In the genomic region with DNA sequence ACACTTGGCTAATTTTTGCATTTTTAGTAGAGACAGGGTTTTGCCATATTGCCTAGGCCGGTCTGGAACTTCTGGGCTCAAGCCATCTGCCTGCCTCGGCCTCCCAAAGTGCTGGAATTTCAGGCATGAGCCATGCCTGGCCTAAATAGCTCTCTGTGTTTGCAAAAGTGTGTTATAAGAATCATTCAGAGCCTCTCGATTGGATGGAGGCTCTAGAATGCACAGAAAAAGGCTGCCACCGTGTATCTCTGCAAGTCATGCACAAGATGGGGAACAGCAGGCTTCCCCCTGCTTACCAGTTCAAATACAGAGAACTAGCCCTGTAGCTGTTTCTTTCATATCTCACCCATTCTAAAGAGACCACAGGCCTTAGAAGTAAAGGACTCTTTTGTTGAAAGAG, we compare ENCODE assay signal across 31 cellular contexts. TPM values are rescaled to one million over a fixed set of nuclear protein-coding genes. Genes with fewer than 3 reads are reported as not detected.
"Had no signal": no experiment of that assay in that cellular context is flagged by ENCODE, and none has a peak within 500 bp of the region (broad histone marks: within the 10 kb centered on the region; RNA-seq: fewer than 3 reads in every experiment).

No MANE protein-coding gene starts in this region.

- H3K4me1 ChIP-seq: esophagus squamous epithelium, lower lobe of right lung, pancreas had no signal

- H3K27me3 ChIP-seq: esophagus squamous epithelium, neutrophil, pancreas, right lobe of liver, stomach, thyroid gland had no signal

- H3K27ac ChIP-seq: esophagus squamous epithelium, lower lobe of right lung, neutrophil, pancreas, right lobe of liver, stomach, thyroid gland had no signal

- H3K9me3 ChIP-seq: esophagus squamous epithelium, lower lobe of right lung, mucosa of descending colon, neutrophil, pancreas, right lobe of liver, stomach, thyroid gland had no signal

- ATAC-seq: effector memory CD8-positive, alpha-beta T cell; left lobe of liver; mucosa of descending colon; natural killer cell treated with Interleukin-12 subunit alpha and Interleukin-12 subunit beta and Interleukin-15 and Interleukin-18, amount 100 ng/mL, for 72 hours; pancreas; right lobe of liver had no signal

- H3K4me3 ChIP-seq: esophagus squamous epithelium, lower lobe of right lung, mucosa of descending colon, pancreas, right lobe of liver, smooth muscle cell, stomach, thyroid gland had no signal

- DNase-seq: cortex of kidney; effector memory CD8-positive, alpha-beta T cell; erythroblast; esophagus squamous epithelium; kidney; lower lobe of right lung; mucosa of descending colon; naive B cell; pancreas; retina; right lobe of liver; stimulated activated CD4-positive, alpha-beta T cell treated with anti-CD3 and anti-CD28 coated beads, Interleukin-12 subunit alpha, Interleukin-12 subunit beta, amount 100 ng/mL, for 4 hours; stimulated activated CD4-positive, alpha-beta T cell treated with anti-CD3 and anti-CD28 coated beads, Interleukin-1b, Interleukin-23, amount 100 ng/mL, for 48 hours; stimulated activated CD4-positive, alpha-beta T cell treated with anti-CD3 and anti-CD28 coated beads, Interleukin-4, amount 100 ng/mL, for 1 hour; stimulated activated CD8-positive, alpha-beta memory T cell treated with anti-CD3 and anti-CD28 coated beads, Interleukin-4, amount 100 ng/mL, for 48 hours; stimulated activated naive CD4-positive, alpha-beta T cell treated with Interleukin-2 at 50 U/mL for 16 hours; stomach; thyroid gland had no signal

RNA-seq across cellular contexts. Expression of gene PRKACG, which starts 49.9 kb away (rescaled TPM):
- total RNA-seq: dermis microvascular lymphatic vessel endothelial cell; esophagus squamous epithelium; frontal cortex; kidney; left lobe of liver; lower lobe of right lung; mesothelial cell of epicardium; mucosa of descending colon; natural killer cell treated with Interleukin-12 subunit alpha and Interleukin-12 subunit beta and Interleukin-15 and Interleukin-18, amount 100 ng/mL, for 72 hours; neural crest cell; omental fat pad; pancreas; posterior vena cava; pulmonary artery endothelial cell; right lobe of liver; smooth muscle cell; stomach; subcutaneous adipose tissue; temporal lobe; thyroid gland had no signal
- polyA plus RNA-seq: pancreas, smooth muscle cell, stomach had no signal
